ENCODE assay signal across 12 cellular contexts in genomic region chr13:32284927-32285632, GRCh38. TPM values are rescaled to one million over a fixed set of nuclear protein-coding genes. Genes with fewer than 3 reads are reported as not detected.
DNase-seq lines count a peak whose midpoint lies in the region; ATAC-seq and TF ChIP-seq lines count a peak whose summit lies in the region.
"Had no signal": no experiment of that assay in that cellular context is flagged by ENCODE, and none has a peak within 500 bp of the region (broad histone marks: within the 10 kb centered on the region; RNA-seq: fewer than 3 reads in every experiment).

No MANE protein-coding gene starts in this region.

- H3K9ac ChIP-seq in SK-N-SH, result no peak overlapping the region; the same call in 1 of the 2 replicates

- POLR2A ChIA-PET in SK-N-SH (lab: Yijun Ruan, JAX), result no interaction called here

- peaks cover 0 to 15% of the 10 kb centered on the region in 2 experiments; a peak in 3 of 4 replicates for H3K4me1 ChIP-seq in SK-N-SH (ENCODE audit: control insufficient read depth in 1 of 2, insufficient read depth in 2 of 2, low read depth in 1 of 2, low read length in 1 of 2)
- H3K4me1 ChIP-seq: BE2C had no signal

- H3K36me3 ChIP-seq in SK-N-SH (replicated peaks in 1 of 2; ENCODE audit: control insufficient read depth in 1 of 2, insufficient read depth in 2 of 2, low read length in 1 of 2), result no peaks in the 10 kb centered on the region

- DNase-seq in AG09309 (ENCODE audit: low read depth), result peak; percentile 20
- no peak for DNase-seq in SK-N-SH
- DNase-seq in foreskin melanocyte, result peak; percentile 15
- DNase-seq in non-pigmented ciliary epithelial cell (ENCODE audit: low read depth), result peak; percentile 72
- DNase-seq in left colon, result no peak
- no peak for DNase-seq in SKM-1 (lab: John Stamatoyannopoulos, UW; ENCODE audit: unreplicated experiment)
- DNase-seq in activated CD8-positive, alpha-beta memory T cell treated with anti-CD3 and anti-CD28 coated beads, Interleukin-2, amount 50 U/mL, for 48 hours, result no peak
- no peak for DNase-seq in NCI-H446 treated with DMSO at 0.1 percent for 48 hours (lab: John Stamatoyannopoulos, UW)
- DNase-seq: activated naive CD8-positive, alpha-beta T cell treated with anti-CD3 and anti-CD28 coated beads, Interleukin-2, amount 10 ng/mL, durations not matched to agents 7 days and 5 days; BE2C; SHP77 treated with DMSO at 0.1 percent for 48 hours had no signal

- H3K4me3 ChIP-seq in AG09309 (ENCODE audit: control insufficient read depth, low read depth, low read length) (no peak overlapping the region), SK-N-SH (ENCODE audit: low read depth in 2 of 2, low read length in 1 of 2) (no peak overlapping the region)

- H3K79me2 ChIP-seq in SK-N-SH (ENCODE audit: insufficient read depth), result no peaks in the 10 kb centered on the region

- H3K4me2 ChIP-seq in SK-N-SH, result peak overlapping the region; percentile 25

- H3K9me3 ChIP-seq in SK-N-SH, result no peaks in the 10 kb centered on the region
- H3K9me3 ChIP-seq: BE2C had no signal

- no peak for TF ChIP-seq EP300 in SK-N-SH (IDR thresholded peaks at IDR 0.05; ENCODE audit: borderline replicate concordance in 1 of 2, low read depth in 1 of 2, low read length in 1 of 2)

- no peak for ATAC-seq in left colon

- H2AFZ ChIP-seq in SK-N-SH (ENCODE audit: low read depth), result peak overlapping the region; percentile 49

- peaks cover 4% of the 10 kb centered on the region for H3F3A ChIP-seq in SK-N-SH (replicated peaks; ENCODE audit: insufficient read depth)

- no peaks in the 10 kb centered on the region for H3K9me2 ChIP-seq in SK-N-SH

- peak overlapping the region; percentile 72 to 81; a peak in 3 of 4 replicates for H3K27ac ChIP-seq in SK-N-SH (ENCODE audit: low read depth in 2 of 2, low read length in 1 of 2)

- no peaks in the 10 kb centered on the region for H4K20me1 ChIP-seq in SK-N-SH (ENCODE audit: insufficient read depth)

- 48% methylated on average over 6 of the region's 6 CpGs for WGBS in SK-N-SH (ENCODE audit: low lambda C conversion rate)

- TF ChIP-seq RAD21 in SK-N-SH (IDR thresholded peaks at IDR 0.05; ENCODE audit: low read length), result no peak

- TF ChIP-seq CTCF in AG09309 (IDR thresholded peaks at IDR 0.05; ENCODE audit: control insufficient read depth, insufficient read depth, low read depth, low read length, missing control alignments) (no peak), SK-N-SH (IDR thresholded peaks at IDR 0.05) (no peak)

- intact Hi-C loops in left colon (cut with DNase I, micrococcal nuclease), result no loop called here

- CTCF ChIA-PET in SK-N-SH (lab: Yijun Ruan, JAX), result interaction anchor here (0.6 to 1.0 kb wide), 3 partner anchors 14 to 375 kb away, joined by 3 to 4 read pairs (median 3); no protein-coding TSS in a partner anchor

- H3K27me3 ChIP-seq in SK-N-SH (ENCODE audit: insufficient read depth), result no peaks in the 10 kb centered on the region
- H3K27me3 ChIP-seq: BE2C had no signal

TF ChIP-seq in SK-N-SH, 30 proteins besides CTCF, POLR2A, EP300 and RAD21:
- TF ChIP-seq PBX3 (IDR thresholded peaks at IDR 0.05), result 0 out of 2 replicates have a peak, but pooled peaks have one; percentile 9
- TF ChIP-seq YY1 (IDR thresholded peaks at IDR 0.05; ENCODE audit: low read depth), result 0 out of 2 replicates have a peak, but pooled peaks have one; percentile 35
- no peak for TF ChIP-seq RCOR1 (IDR thresholded peaks at IDR 0.05; ENCODE audit: low read length)
- peak; percentile 22; the same call in 1 of the 2 replicates for TF ChIP-seq MAX (IDR thresholded peaks at IDR 0.05; ENCODE audit: low read depth)
- peak; percentile 94 for TF ChIP-seq NFIC (IDR thresholded peaks at IDR 0.05; ENCODE audit: borderline replicate concordance)
- peak; percentile 52 for TF ChIP-seq TCF12 (IDR thresholded peaks at IDR 0.05)
- TF ChIP-seq NRF1 (IDR thresholded peaks at IDR 0.05; ENCODE audit: low read depth, low read length), result no peak
- TF ChIP-seq FOXJ3 (CRISPR knock-in tag; IDR thresholded peaks at IDR 0.05), result no peak

RNA-seq across cellular contexts. Expression of gene ZAR1L, which starts 30.1 kb away (rescaled TPM):
- 0.07 TPM in 1 of 2 replicates, not detected in the other for polyA plus RNA-seq in SK-N-SH (2012; rRNA removed)
- polyA plus RNA-seq in SK-N-SH (2012; cell fraction: cytosol; rRNA removed), result not detected in 2 replicates
- polyA plus RNA-seq in SK-N-SH (2012; cell fraction: nucleus; rRNA removed), result 0.14 and 0.21 TPM in 2 replicates
- total RNA-seq in left colon, result not detected
- total RNA-seq: activated naive CD8-positive, alpha-beta T cell treated with anti-CD3 and anti-CD28 coated beads, Interleukin-2, amount 10 ng/mL, durations not matched to agents 7 days and 5 days had no signal
- polyA plus RNA-seq: neural cell had no signal

RNA-seq across cellular contexts. Expression of gene BRCA2, which starts 30.2 kb away (rescaled TPM):
- 0.81 and 1.6 TPM in 2 replicates for polyA plus RNA-seq in SK-N-SH (2012; rRNA removed)
- polyA plus RNA-seq in SK-N-SH (2012; cell fraction: cytosol; rRNA removed), result 0.85 and 1.1 TPM in 2 replicates
- 2.9 and 4.9 TPM in 2 replicates for polyA plus RNA-seq in SK-N-SH (2012; cell fraction: nucleus; rRNA removed)
- 1 to 10 TPM; 1.7 to 4.2 TPM for total RNA-seq in left colon

Comparison
In these comparisons a context has a peak if more than half of its experiments do, and no peak if none do; other contexts are left out.
1. DNase-seq: peak in AG09309 (single experiment), foreskin melanocyte (single experiment) and non-pigmented ciliary epithelial cell (single experiment); none in SK-N-SH (single experiment), left colon (0 of 2), SKM-1 (single experiment), activated CD8-positive, alpha-beta memory T cell treated with anti-CD3 and anti-CD28 coated beads, Interleukin-2, amount 50 U/mL, for 48 hours (single experiment) and NCI-H446 treated with DMSO at 0.1 percent for 48 hours (single experiment).